ENCODE assay signal across 8 cellular contexts in genomic region chr2:176188218-176188968, GRCh38. TPM values are rescaled to one million over a fixed set of nuclear protein-coding genes. Genes with fewer than 3 reads are reported as not detected.
DNase-seq lines count a peak whose midpoint lies in the region; ATAC-seq and TF ChIP-seq lines count a peak whose summit lies in the region.

HOXD1 (plus strand) TSS chr2:176188668; CDS start chr2:176188802, 134 bp downstream.

- H3K4me3 Mint-ChIP-seq in activated naive CD8-positive, alpha-beta T cell, result peak within 1 kb of the TSS; percentile 93

- H3K27ac Mint-ChIP-seq in activated naive CD8-positive, alpha-beta T cell, result no peak within 1 kb of the TSS

- H3K4me1 ChIP-seq in left ventricle myocardium inferior, result peaks cover 33% of the 10 kb centered on the region

- H3K27ac ChIP-seq in left ventricle myocardium inferior (replicated peaks), result no peak within 1 kb of the TSS

- no peaks in the 10 kb centered on the region for H3K36me3 ChIP-seq in left ventricle myocardium inferior

- intact Hi-C loops in left ventricle myocardium inferior (cut with micrococcal nuclease) (no loop called here), posterior vena cava (cut with DNase I) (no loop called here)

- H3K27me3 Mint-ChIP-seq in activated naive CD8-positive, alpha-beta T cell, result peaks cover 54% of the 10 kb centered on the region

- H3K4me1 Mint-ChIP-seq in activated naive CD8-positive, alpha-beta T cell (ENCODE audit: low read depth), result peaks cover 23% of the 10 kb centered on the region

- TF ChIP-seq POLR2A in NB4 (IDR thresholded peaks at IDR 0.05; ENCODE audit: extremely low read depth, insufficient read length), result no peak

- no peak for ATAC-seq in GM21526 (IDR thresholded peaks at IDR 0.05; ENCODE audit: low FRiP score, unreplicated experiment)
- no peak for ATAC-seq in HG02938 (IDR thresholded peaks at IDR 0.05; ENCODE audit: unreplicated experiment)

- H3K4me3 ChIP-seq in NB4 (ENCODE audit: low read depth, low read length), result peak within 1 kb of the TSS; percentile 3
- peak within 1 kb of the TSS; percentile 67 for H3K4me3 ChIP-seq in left ventricle myocardium inferior

- TF ChIP-seq CTCF in NB4 (IDR thresholded peaks at IDR 0.05; ENCODE audit: low read depth, low read length), result no peak
- no peak for TF ChIP-seq CTCF in left ventricle myocardium inferior (IDR thresholded peaks at IDR 0.05; ENCODE audit: borderline replicate concordance)

- peaks cover 3% of the 10 kb centered on the region for H3K36me3 Mint-ChIP-seq in activated naive CD8-positive, alpha-beta T cell

- DNase-seq in NCI-H524 (lab: John Stamatoyannopoulos, UW) (peak; percentile 26 to 67), NCI-H524 treated with DMSO at 0.1 percent for 48 hours (lab: John Stamatoyannopoulos, UW) (no peak), NB4 (ENCODE audit: low read depth) (no peak), left ventricle myocardium inferior (no peak), posterior vena cava (ENCODE audit: low spot score) (peak; percentile 82)

- no peaks in the 10 kb centered on the region for H3K9me3 ChIP-seq in left ventricle myocardium inferior (replicated peaks)

- H3K9me3 Mint-ChIP-seq in activated naive CD8-positive, alpha-beta T cell (ENCODE audit: low read depth), result no peaks in the 10 kb centered on the region

- H3K27me3 ChIP-seq in left ventricle myocardium inferior (ENCODE audit: low read depth), result peaks cover 100% of the 10 kb centered on the region

RNA-seq across cellular contexts. Expression of gene HOXD1, which starts in this region (rescaled TPM):
- total RNA-seq in left ventricle myocardium inferior (not detected), posterior vena cava (under 1 TPM; 0.46 to 0.48 TPM)

Comparison
In these comparisons a context has a peak if more than half of its experiments do, and no peak if none do; other contexts are left out.
1. DNase-seq: peak in NCI-H524 (2 of 2); none in NCI-H524 treated with DMSO at 0.1 percent for 48 hours (single experiment), NB4 (single experiment) and left ventricle myocardium inferior (single experiment).
2. Peak in DNase-seq in posterior vena cava; RNA of the gene not detected or under 1 TPM.